In genomic region chr13:47239025-47239424, GRCh38 we compare ENCODE assay signal across 1 cellular context.
TF ChIP-seq lines count a peak whose summit lies in the region.

No MANE protein-coding gene starts in this region.

TF ChIP-seq in GM23338, 12 proteins besides CTCF, POLR2A, EP300 and RAD21 (continued from another document):
- TF ChIP-seq ZNF462 (CRISPR knock-in tag; IDR thresholded peaks at IDR 0.05) (no peak), CREB1 (CRISPR knock-in tag; IDR thresholded peaks at IDR 0.05; ENCODE audit: low read depth) (no peak), ZNF114 (CRISPR knock-in tag; IDR thresholded peaks at IDR 0.05) (no peak), REST (IDR thresholded peaks at IDR 0.05; ENCODE audit: unreplicated experiment) (no peak), JUNB (IDR thresholded peaks at IDR 0.05; ENCODE audit: unreplicated experiment) (no peak), EZH2 (IDR thresholded peaks at IDR 0.05; ENCODE audit: low read depth, unreplicated experiment) (no peak), ZNF331 (CRISPR knock-in tag; IDR thresholded peaks at IDR 0.05; ENCODE audit: low read depth) (no peak), EZH2phosphoT487 (IDR thresholded peaks at IDR 0.05; ENCODE audit: unreplicated experiment) (no peak), NANOG (IDR thresholded peaks at IDR 0.05; ENCODE audit: borderline replicate concordance) (no peak), ETS1 (IDR thresholded peaks at IDR 0.05) (no peak), POLR2AphosphoS5 (IDR thresholded peaks at IDR 0.05; ENCODE audit: low read depth) (no peak)
